Comparison of ENCODE assay signal across 17 cellular contexts in genomic region chr16:19777061-19777460, GRCh38. TPM values are rescaled to one million over a fixed set of nuclear protein-coding genes. Genes with fewer than 3 reads are reported as not detected.
DNase-seq lines count a peak whose midpoint lies in the region; FAIRE-seq and TF ChIP-seq lines count a peak whose summit lies in the region.
"Had no signal": no experiment of that assay in that cellular context is flagged by ENCODE, and none has a peak within 500 bp of the region (broad histone marks: within the 10 kb centered on the region; RNA-seq: fewer than 3 reads in every experiment).

No MANE protein-coding gene starts in this region.

- no peaks in the 10 kb centered on the region for H3K9me3 Mint-ChIP-seq in neural progenitor cell
- H3K9me3 Mint-ChIP-seq: CD8-positive, alpha-beta T cell; GM23338 had no signal

- peaks cover 10% of the 10 kb centered on the region for H3K36me3 Mint-ChIP-seq in neural progenitor cell
- H3K36me3 Mint-ChIP-seq: CD8-positive, alpha-beta T cell had no signal

- no peak overlapping the region for H3K9ac ChIP-seq in neural progenitor cell

- in situ Hi-C loops in SK-MEL-5 (cut with HindIII; ENCODE audit: low pct_unique_long_range_greater_than_20kb, low sequenced_read_pairs), result no loop called here

- no peak overlapping the region for H2AFZ ChIP-seq in neural progenitor cell (replicated peaks)
- H2AFZ ChIP-seq: GM23338 had no signal

- H4K20me1 ChIP-seq in neural progenitor cell (ENCODE audit: low read depth), result no peaks in the 10 kb centered on the region

- H3K4me1 Mint-ChIP-seq in neural progenitor cell, result peaks cover 34% of the 10 kb centered on the region

- no peaks in the 10 kb centered on the region for H3K79me2 ChIP-seq in neural progenitor cell (ENCODE audit: low read depth)

- peaks cover 12% of the 10 kb centered on the region for H3K4me1 ChIP-seq in neural progenitor cell

- no peak for TF ChIP-seq CTCF in GM10248 (IDR thresholded peaks at IDR 0.05; ENCODE audit: control extremely low read depth, extremely low read depth, low read depth, missing control alignments)
- no peak for TF ChIP-seq CTCF in neural progenitor cell (IDR thresholded peaks at IDR 0.05)

- peaks cover 13% of the 10 kb centered on the region for H3F3A ChIP-seq in neural progenitor cell (ENCODE audit: low read depth)

- no peaks in the 10 kb centered on the region for H3K9me3 ChIP-seq in neural progenitor cell (ENCODE audit: low read depth)

- CTCF ChIA-PET in GM10248 (lab: Yijun Ruan, JAX), result no interaction called here

- H3K4me2 ChIP-seq in neural progenitor cell, result no peak overlapping the region
- H3K4me2 ChIP-seq: GM23338 had no signal

- no peak overlapping the region for H3K4me3 ChIP-seq in neural progenitor cell
- H3K4me3 ChIP-seq: GM23338 had no signal

- FAIRE-seq in GM18507 (lab: Jason Lieb, UNC), result peak; percentile 9

- POLR2A ChIA-PET in GM10248 (lab: Yijun Ruan, JAX), result no interaction called here

- no peaks in the 10 kb centered on the region for H3K27me3 ChIP-seq in neural progenitor cell

- H3K27me3 Mint-ChIP-seq in neural progenitor cell (ENCODE audit: insufficient read depth, low read depth), result peaks cover 2% of the 10 kb centered on the region

- H3K27ac ChIP-seq in neural progenitor cell, result no peak overlapping the region
- H3K27ac ChIP-seq: HL-60 had no signal

- H3K27ac Mint-ChIP-seq in neural progenitor cell, result no peak overlapping the region
- H3K27ac Mint-ChIP-seq: CD8-positive, alpha-beta T cell; GM23338 had no signal

- no peaks in the 10 kb centered on the region for H3K36me3 ChIP-seq in neural progenitor cell

- DNase-seq in GM10248 (ENCODE audit: extremely low spot score) (peak; percentile 39), GM18507 (ENCODE audit: extremely low spot score, insufficient read length, low read depth) (no peak), SK-MEL-5 (ENCODE audit: low read depth, low spot score) (peak; percentile 60), pons (ENCODE audit: low spot score) (peak; percentile 56), neural progenitor cell (ENCODE audit: low spot score) (no peak), DMS 273 (lab: John Stamatoyannopoulos, UW; ENCODE audit: unreplicated experiment) (no peak), DMS79 (lab: John Stamatoyannopoulos, UW) (no peak)
- DNase-seq: ACHN; CD8-positive, alpha-beta T cell; DMS 273 treated with DMSO at 0.1 percent for 48 hours; NCI-H1048; NCI-H146; NCI-H2081 treated with DMSO at 0.1 percent for 48 hours; NCI-H345; Right ventricle myocardium superior had no signal

- H3K4me3 Mint-ChIP-seq in neural progenitor cell, result no peak overlapping the region
- H3K4me3 Mint-ChIP-seq: CD8-positive, alpha-beta T cell; GM23338 had no signal

RNA-seq across cellular contexts. Expression of gene IQCK, which starts 59.0 kb away (rescaled TPM):
- total RNA-seq in SK-MEL-5 (2014; rRNA removed; shearing (Covaris generic)), result 5.3 and 6.1 TPM in 2 replicates
- 5.7 and 5.9 TPM in 2 replicates for polyA plus RNA-seq in SK-MEL-5 (2015; cell fraction: cytosol; rRNA removed)
- 7.5 and 12.3 TPM in 2 replicates for polyA plus RNA-seq in SK-MEL-5 (2015; cell fraction: nucleus; rRNA removed)
- 22.1 and 25.3 TPM in 2 replicates for total RNA-seq in neural progenitor cell (ENCODE audit: low replicate concordance)

RNA-seq across cellular contexts. Expression of gene KNOP1, which starts 59.0 kb away (rescaled TPM):
- 29.5 and 34.8 TPM in 2 replicates for total RNA-seq in SK-MEL-5 (2014; rRNA removed; shearing (Covaris generic))
- 36.7 and 46.0 TPM in 2 replicates for polyA plus RNA-seq in SK-MEL-5 (2015; cell fraction: cytosol; rRNA removed)
- 19.6 and 25.2 TPM in 2 replicates for polyA plus RNA-seq in SK-MEL-5 (2015; cell fraction: nucleus; rRNA removed)
- total RNA-seq in neural progenitor cell (ENCODE audit: low replicate concordance), result 126 and 130 TPM in 2 replicates

Comparison
In these comparisons a context has a peak if more than half of its experiments do, and no peak if none do; other contexts are left out.
1. DNase-seq: peak in GM10248 (single experiment), SK-MEL-5 (single experiment) and pons (single experiment); none in GM18507 (single experiment), neural progenitor cell (single experiment), DMS 273 (single experiment) and DMS79 (single experiment).